ENCODE assay signal across 8 cellular contexts in the genomic region with DNA sequence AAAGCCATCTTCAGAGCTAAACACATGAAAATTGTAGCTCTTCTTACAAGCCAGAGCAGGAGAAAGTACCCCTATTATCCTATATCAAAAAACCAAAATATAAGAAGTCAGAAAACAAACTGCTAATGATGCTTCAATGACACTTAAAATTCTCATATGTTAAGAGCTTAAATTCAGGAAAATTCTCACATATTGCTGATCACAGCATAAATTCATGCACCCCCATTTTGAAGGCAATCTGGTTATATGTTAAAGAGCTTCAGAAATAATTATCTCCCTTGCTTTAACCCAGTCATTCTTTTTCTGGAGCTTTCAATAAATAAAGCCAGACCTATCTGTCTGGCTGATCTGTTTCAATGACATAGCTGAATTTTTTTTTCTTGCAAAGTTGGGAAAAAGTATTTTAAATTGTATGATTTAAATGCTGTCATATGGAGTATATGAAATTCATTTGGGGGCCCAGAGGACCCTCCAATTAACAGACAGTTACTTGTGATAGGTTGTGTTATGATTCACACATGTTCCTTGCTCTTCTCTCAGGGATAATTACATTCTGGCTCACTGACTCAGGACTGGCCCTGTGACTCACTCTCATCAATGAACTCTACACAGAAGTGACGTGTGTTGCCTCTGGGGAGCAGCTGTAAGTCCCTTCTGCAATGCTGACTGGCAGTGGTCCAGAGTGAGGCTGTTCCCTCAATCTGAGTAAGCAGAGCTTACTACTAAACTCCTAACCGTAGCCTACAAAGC.
A peak's percentile ranks its signal among the peaks of the same experiment; 100 is the strongest.
DNase-seq lines count a peak whose midpoint lies in the region; ATAC-seq and TF ChIP-seq lines count a peak whose summit lies in the region.

No MANE protein-coding gene starts in this region.

- H3K27ac ChIP-seq in KMS-11 (no peak overlapping the region), Panc1 (ENCODE audit: low read length) (no peak overlapping the region), epithelial cell of prostate (no peak overlapping the region)

- intact Hi-C loops in Panc1 (cut with micrococcal nuclease; ENCODE audit: unreplicated experiment): no loop called here

- H3K27ac Mint-ChIP-seq in naive thymus-derived CD8-positive, alpha-beta T cell: no peak overlapping the region

- BruUV-seq in Panc1 (replicated peaks; lab: Mats Ljungman, UMichigan): no TSS peak

- no peaks in the 10 kb centered on the region for H3K27me3 Mint-ChIP-seq in naive thymus-derived CD8-positive, alpha-beta T cell

- no peaks in the 10 kb centered on the region for H3K9me3 ChIP-seq in Panc1 (ENCODE audit: control insufficient read depth, insufficient read depth, low read depth, low read length)

- peaks cover 59% of the 10 kb centered on the region for H3K4me1 ChIP-seq in KMS-11 (ENCODE audit: low read depth, poor library complexity, severe bottlenecking)
- H3K4me1 ChIP-seq in Panc1 (ENCODE audit: control insufficient read depth, insufficient read depth, low read length): peaks cover 11% of the 10 kb centered on the region; the same call in 1 of the 2 replicates

- no peaks in the 10 kb centered on the region for H3K79me2 ChIP-seq in KMS-11 (ENCODE audit: insufficient read depth, low read depth)

- DNase-seq in DMS53 treated with DMSO at 0.1 percent for 48 hours (lab: John Stamatoyannopoulos, UW; ENCODE audit: unreplicated experiment) (peak; percentile 99), GOT3 (lab: John Stamatoyannopoulos, UW) (peak; percentile 82), Panc1 (ENCODE audit: low read depth, low spot score) (peak; percentile 99), epithelial cell of prostate (ENCODE audit: low read depth, low spot score) (peak; percentile 99), middle frontal gyrus (ENCODE audit: extremely low spot score, low spot score) (peak; percentile 25)
- no peak for DNase-seq in activated effector memory CD4-positive, alpha-beta T cell treated with anti-CD3 and anti-CD28 coated beads, Interleukin-2, amount 50 U/mL, for 16 hours
- no peak for DNase-seq in naive thymus-derived CD8-positive, alpha-beta T cell

- H3K36me3 ChIP-seq in KMS-11 (ENCODE audit: insufficient read depth): no peaks in the 10 kb centered on the region
- no peaks in the 10 kb centered on the region; the same call in 1 of the 2 replicates for H3K36me3 ChIP-seq in Panc1 (ENCODE audit: control insufficient read depth, insufficient read depth, low read length)

- H3K36me3 Mint-ChIP-seq in naive thymus-derived CD8-positive, alpha-beta T cell: no peaks in the 10 kb centered on the region

- H3K9me3 Mint-ChIP-seq in naive thymus-derived CD8-positive, alpha-beta T cell: peaks cover 0 to 10% (median 3%) of the 10 kb centered on the region in 9 donors

- H3K4me2 ChIP-seq in KMS-11: peak overlapping the region; percentile 9; the same call in 1 of the 2 replicates

- peak; percentile 100 for ATAC-seq in Panc1
- ATAC-seq in naive thymus-derived CD8-positive, alpha-beta T cell: no peak

- H3K4me3 ChIP-seq in KMS-11 (IDR thresholded peaks at IDR 0.05; ENCODE audit: insufficient read depth, low read depth, low read length) (no peak overlapping the region), Panc1 (ENCODE audit: low read depth in 2 of 2, low read length in 2 of 2) (no peak overlapping the region)

- H3K27me3 ChIP-seq in KMS-11 (ENCODE audit: insufficient read depth, low read depth): no peaks in the 10 kb centered on the region
- H3K27me3 ChIP-seq in Panc1 (ENCODE audit: control insufficient read depth, insufficient read depth, low read length): no peaks in the 10 kb centered on the region

- H3K9ac ChIP-seq in KMS-11: no peak overlapping the region

- no peak for TF ChIP-seq CTCF in KMS-11 (conservative IDR thresholded peaks at IDR 0.05; ENCODE audit: low read depth, low read length)
- TF ChIP-seq CTCF in Panc1 (IDR thresholded peaks at IDR 0.05): no peak

- POLR2A ChIA-PET in Panc1 (lab: Charles Lee): no interaction called here
- POLR2A ChIA-PET in naive thymus-derived CD8-positive, alpha-beta T cell (lab: Charles Lee): no interaction called here

- H3K4me3 Mint-ChIP-seq in naive thymus-derived CD8-positive, alpha-beta T cell: no peak overlapping the region

- H2AFZ ChIP-seq in KMS-11 (ENCODE audit: low read depth): peak overlapping the region; percentile 38; the same call in 1 of the 2 replicates

- CTCF ChIA-PET in Panc1 (lab: Charles Lee): no interaction called here

- no peaks in the 10 kb centered on the region for H3K4me1 Mint-ChIP-seq in naive thymus-derived CD8-positive, alpha-beta T cell

- no peaks in the 10 kb centered on the region for H4K20me1 ChIP-seq in KMS-11 (ENCODE audit: insufficient read depth)

- in situ Hi-C loops in Panc1 (cut with HindIII; ENCODE audit: low pct_unique_long_range_greater_than_20kb, low sequenced_read_pairs): no loop called here

Comparison
In these comparisons a context has a peak if more than half of its experiments do, and no peak if none do; other contexts are left out.
1. DNase-seq: peak in DMS53 treated with DMSO at 0.1 percent for 48 hours (single experiment), GOT3 (single experiment), Panc1 (single experiment), epithelial cell of prostate (single experiment) and middle frontal gyrus (single experiment); none in activated effector memory CD4-positive, alpha-beta T cell treated with anti-CD3 and anti-CD28 coated beads, Interleukin-2, amount 50 U/mL, for 16 hours (single experiment) and naive thymus-derived CD8-positive, alpha-beta T cell (0 of 10).